ENCODE assay signal across 22 cellular contexts in the genomic region with DNA sequence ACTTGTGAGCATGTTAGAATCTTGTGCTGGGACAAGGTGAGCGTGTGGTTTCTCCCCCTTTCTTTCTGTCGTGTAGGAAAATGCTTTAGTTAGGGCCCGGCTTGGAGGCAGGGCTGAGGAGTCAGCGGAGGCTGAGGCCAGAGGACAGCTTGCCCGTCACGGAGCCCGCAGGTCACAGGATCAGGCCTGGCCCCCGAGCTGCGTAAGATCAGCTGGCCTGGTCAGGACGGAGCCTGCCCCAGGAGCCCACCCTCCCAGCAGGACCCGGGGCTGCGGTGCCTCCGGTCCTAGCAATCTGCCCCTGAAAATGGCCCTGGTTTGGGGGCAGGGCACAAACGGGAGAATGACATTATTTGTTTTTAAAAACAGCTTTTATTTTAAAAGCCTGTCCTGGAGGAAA. TPM values are rescaled to one million over a fixed set of nuclear protein-coding genes. Genes with fewer than 3 reads are reported as not detected.
DNase-seq lines count a peak whose midpoint lies in the region; ATAC-seq and TF ChIP-seq lines count a peak whose summit lies in the region.
"Had no signal": no experiment of that assay in that cellular context is flagged by ENCODE, and none has a peak within 500 bp of the region (broad histone marks: within the 10 kb centered on the region; RNA-seq: fewer than 3 reads in every experiment).

No MANE protein-coding gene starts in this region.

- H3K27ac ChIP-seq in caudate nucleus (ENCODE audit: low read depth, low read length) (peak overlapping the region; percentile 11), thoracic aorta (peak overlapping the region; percentile 95 to 97)

- H3K36me3 Mint-ChIP-seq in WTC11, result no peaks in the 10 kb centered on the region
- H3K36me3 Mint-ChIP-seq in nephron (ENCODE audit: low read depth), result no peaks in the 10 kb centered on the region
- H3K36me3 Mint-ChIP-seq in activated T-helper 17 cell treated with anti-CD3 and anti-CD28 coated beads, Interleukin-2, amount 50 U/mL, for 72 hours (ENCODE audit: low read depth), result no peaks in the 10 kb centered on the region

- ATAC-seq in WTC11, result no peak
- no peak for ATAC-seq in thoracic aorta (ENCODE audit: insufficient number of reproducible peaks, low FRiP score, low read depth)
- no peak for ATAC-seq in activated T-helper 17 cell treated with anti-CD3 and anti-CD28 coated beads, Interleukin-2, amount 50 U/mL, for 72 hours (replicated peaks)
- ATAC-seq in GM19324 (IDR thresholded peaks at IDR 0.05; ENCODE audit: low FRiP score, unreplicated experiment), result no peak
- ATAC-seq: GM12878, Panc1 had no signal

- H3K27me3 ChIP-seq in thoracic aorta (replicated peaks; ENCODE audit: insufficient read depth), result no peaks in the 10 kb centered on the region
- H3K27me3 ChIP-seq: BE2C had no signal

- no peaks in the 10 kb centered on the region for H3K4me1 Mint-ChIP-seq in WTC11
- peaks cover 37% of the 10 kb centered on the region for H3K4me1 Mint-ChIP-seq in nephron
- H3K4me1 Mint-ChIP-seq in activated T-helper 17 cell treated with anti-CD3 and anti-CD28 coated beads, Interleukin-2, amount 50 U/mL, for 72 hours, result no peaks in the 10 kb centered on the region

- H3K27ac Mint-ChIP-seq in WTC11, result peak overlapping the region; percentile 53; the same call in 1 of the 2 replicates
- H3K27ac Mint-ChIP-seq in nephron, result peak overlapping the region in 2 of 3 experiments; percentile 36 to 81
- H3K27ac Mint-ChIP-seq in activated T-helper 17 cell treated with anti-CD3 and anti-CD28 coated beads, Interleukin-2, amount 50 U/mL, for 72 hours, result no peak overlapping the region

- H3K4me1 ChIP-seq in thoracic aorta (ENCODE audit: control insufficient read depth in 1 of 2, low read depth in 2 of 2), result peaks cover 55 to 100% of the 10 kb centered on the region in 2 donors
- H3K4me1 ChIP-seq: BE2C had no signal

- DNase-seq in WTC11 (ENCODE audit: low spot score) (no peak), caudate nucleus (lab: John Stamatoyannopoulos, UW) (no peak), thoracic aorta (ENCODE audit: low spot score) (no peak), HCEC 1CT (no peak), midbrain (lab: John Stamatoyannopoulos, UW) (no peak)
- DNase-seq: BE2C, DMS79, GOT3, Karpas-422, MV-4-11, NCI-H1105 treated with DMSO at 0.1 percent for 48 hours, NCI-H2081, NCI-H2171, NCI-H345, NCI-H524, NCI-H82 had no signal

- H3K4me3 ChIP-seq in thoracic aorta, result no peak overlapping the region
- H3K4me3 ChIP-seq: GM12878 had no signal

- no peaks in the 10 kb centered on the region for H3K9me3 ChIP-seq in thoracic aorta
- H3K9me3 ChIP-seq: BE2C had no signal

- H3K4me3 Mint-ChIP-seq in WTC11 (no peak overlapping the region), nephron (no peak overlapping the region)
- no peak overlapping the region for H3K4me3 Mint-ChIP-seq in activated T-helper 17 cell treated with anti-CD3 and anti-CD28 coated beads, Interleukin-2, amount 50 U/mL, for 72 hours

- POLR2A ChIA-PET in WTC11 (lab: Charles Lee), result no interaction called here

- H3K9me3 Mint-ChIP-seq in WTC11, result no peaks in the 10 kb centered on the region
- H3K9me3 Mint-ChIP-seq in nephron, result no peaks in the 10 kb centered on the region
- H3K9me3 Mint-ChIP-seq in activated T-helper 17 cell treated with anti-CD3 and anti-CD28 coated beads, Interleukin-2, amount 50 U/mL, for 72 hours, result no peaks in the 10 kb centered on the region

- CTCF ChIA-PET in WTC11 (lab: Charles Lee), result interaction anchor here (0.9 to 1.7 kb wide), 2 partner anchors 59 to 163 kb away, joined by 3 to 6 read pairs; no protein-coding TSS in a partner anchor

- H3K36me3 ChIP-seq in thoracic aorta, result no peaks in the 10 kb centered on the region
- H3K36me3 ChIP-seq: BE2C had no signal

- H3K27me3 Mint-ChIP-seq in WTC11 (ENCODE audit: low read depth), result no peaks in the 10 kb centered on the region
- H3K27me3 Mint-ChIP-seq in nephron (ENCODE audit: low read depth), result peaks cover 50% of the 10 kb centered on the region
- H3K27me3 Mint-ChIP-seq in activated T-helper 17 cell treated with anti-CD3 and anti-CD28 coated beads, Interleukin-2, amount 50 U/mL, for 72 hours, result no peaks in the 10 kb centered on the region

- TF ChIP-seq CTCF in WTC11 (IDR thresholded peaks at IDR 0.05) (no peak), nephron (IDR thresholded peaks at IDR 0.05; ENCODE audit: unreplicated experiment in 3 of 3) (no peak), thoracic aorta (IDR thresholded peaks at IDR 0.05) (no peak)

TF ChIP-seq in WTC11, 78 proteins besides CTCF, POLR2A, EP300 and RAD21:
- TF ChIP-seq, protein P1, sequence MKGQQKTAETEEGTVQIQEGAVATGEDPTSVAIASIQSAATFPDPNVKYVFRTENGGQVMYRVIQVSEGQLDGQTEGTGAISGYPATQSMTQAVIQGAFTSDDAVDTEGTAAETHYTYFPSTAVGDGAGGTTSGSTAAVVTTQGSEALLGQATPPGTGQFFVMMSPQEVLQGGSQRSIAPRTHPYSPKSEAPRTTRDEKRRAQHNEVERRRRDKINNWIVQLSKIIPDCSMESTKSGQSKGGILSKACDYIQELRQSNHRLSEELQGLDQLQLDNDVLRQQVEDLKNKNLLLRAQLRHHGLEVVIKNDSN (CRISPR knock-in tag; IDR thresholded peaks at IDR 0.05), result no peak
- TF ChIP-seq RORB (CRISPR knock-in tag; IDR thresholded peaks at IDR 0.05), result no peak
- TF ChIP-seq, protein P2, sequence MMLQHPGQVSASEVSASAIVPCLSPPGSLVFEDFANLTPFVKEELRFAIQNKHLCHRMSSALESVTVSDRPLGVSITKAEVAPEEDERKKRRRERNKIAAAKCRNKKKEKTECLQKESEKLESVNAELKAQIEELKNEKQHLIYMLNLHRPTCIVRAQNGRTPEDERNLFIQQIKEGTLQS (CRISPR knock-in tag; conservative IDR thresholded peaks at IDR 0.05), result no peak
- TF ChIP-seq, protein P3, sequence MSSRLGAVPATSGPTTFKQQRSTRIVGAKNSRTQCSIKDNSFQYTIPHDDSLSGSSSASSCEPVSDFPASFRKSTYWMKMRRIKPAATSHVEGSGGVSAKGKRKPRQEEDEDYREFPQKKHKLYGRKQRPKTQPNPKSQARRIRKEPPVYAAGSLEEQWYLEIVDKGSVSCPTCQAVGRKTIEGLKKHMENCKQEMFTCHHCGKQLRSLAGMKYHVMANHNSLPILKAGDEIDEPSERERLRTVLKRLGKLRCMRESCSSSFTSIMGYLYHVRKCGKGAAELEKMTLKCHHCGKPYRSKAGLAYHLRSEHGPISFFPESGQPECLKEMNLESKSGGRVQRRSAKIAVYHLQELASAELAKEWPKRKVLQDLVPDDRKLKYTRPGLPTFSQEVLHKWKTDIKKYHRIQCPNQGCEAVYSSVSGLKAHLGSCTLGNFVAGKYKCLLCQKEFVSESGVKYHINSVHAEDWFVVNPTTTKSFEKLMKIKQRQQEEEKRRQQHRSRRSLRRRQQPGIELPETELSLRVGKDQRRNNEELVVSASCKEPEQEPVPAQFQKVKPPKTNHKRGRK (CRISPR knock-in tag; IDR thresholded peaks at IDR 0.05; ENCODE audit: borderline replicate concordance), result no peak
- TF ChIP-seq ATF1 (CRISPR knock-in tag; IDR thresholded peaks at IDR 0.05), result no peak
- no peak for TF ChIP-seq ZNF423 (CRISPR knock-in tag; IDR thresholded peaks at IDR 0.05)
- TF ChIP-seq GRHL2 (CRISPR knock-in tag; IDR thresholded peaks at IDR 0.05; ENCODE audit: insufficient replicate concordance, severe bottlenecking), result no peak
- TF ChIP-seq NR3C1 (CRISPR knock-in tag; conservative IDR thresholded peaks at IDR 0.05; ENCODE audit: low read depth), result no peak
- no peak for TF ChIP-seq ELF4 (CRISPR knock-in tag; IDR thresholded peaks at IDR 0.05; ENCODE audit: low read depth)
- no peak for TF ChIP-seq TEAD4 (CRISPR knock-in tag; IDR thresholded peaks at IDR 0.05)
- no peak for TF ChIP-seq KAT7 (CRISPR knock-in tag; IDR thresholded peaks at IDR 0.05; ENCODE audit: borderline replicate concordance)
- TF ChIP-seq ZNF317 (CRISPR knock-in tag; IDR thresholded peaks at IDR 0.05; ENCODE audit: borderline replicate concordance, low read depth), result no peak
- TF ChIP-seq, protein P4, sequence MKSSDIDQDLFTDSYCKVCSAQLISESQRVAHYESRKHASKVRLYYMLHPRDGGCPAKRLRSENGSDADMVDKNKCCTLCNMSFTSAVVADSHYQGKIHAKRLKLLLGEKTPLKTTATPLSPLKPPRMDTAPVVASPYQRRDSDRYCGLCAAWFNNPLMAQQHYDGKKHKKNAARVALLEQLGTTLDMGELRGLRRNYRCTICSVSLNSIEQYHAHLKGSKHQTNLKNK (CRISPR knock-in tag; IDR thresholded peaks at IDR 0.05), result no peak
- TF ChIP-seq, protein P5, sequence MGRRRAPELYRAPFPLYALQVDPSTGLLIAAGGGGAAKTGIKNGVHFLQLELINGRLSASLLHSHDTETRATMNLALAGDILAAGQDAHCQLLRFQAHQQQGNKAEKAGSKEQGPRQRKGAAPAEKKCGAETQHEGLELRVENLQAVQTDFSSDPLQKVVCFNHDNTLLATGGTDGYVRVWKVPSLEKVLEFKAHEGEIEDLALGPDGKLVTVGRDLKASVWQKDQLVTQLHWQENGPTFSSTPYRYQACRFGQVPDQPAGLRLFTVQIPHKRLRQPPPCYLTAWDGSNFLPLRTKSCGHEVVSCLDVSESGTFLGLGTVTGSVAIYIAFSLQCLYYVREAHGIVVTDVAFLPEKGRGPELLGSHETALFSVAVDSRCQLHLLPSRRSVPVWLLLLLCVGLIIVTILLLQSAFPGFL (CRISPR knock-in tag; IDR thresholded peaks at IDR 0.05; ENCODE audit: borderline replicate concordance), result no peak
TF ChIP-seq in WTC11: peak in this region for 0.

RNA-seq across cellular contexts. Expression of a gene that starts 52.0 kb away (rescaled TPM):
- 1.1 to 1.6 TPM (median 1.3 TPM) in 3 replicates for total RNA-seq in WTC11 (2021)
- total RNA-seq in thoracic aorta, result 10 to 100 TPM; 68.9 to 85.4 TPM
- not detected for total RNA-seq in activated T-helper 17 cell treated with anti-CD3 and anti-CD28 coated beads, Interleukin-2, amount 50 U/mL, for 72 hours
- total RNA-seq: M059J had no signal

Comparison
In these comparisons a context has a peak if more than half of its experiments do, and no peak if none do; other contexts are left out.
1. RNA of a gene that starts 52.0 kb away (total RNA-seq): 68.9 to 85.4 TPM in thoracic aorta; 1.1 to 1.6 TPM in WTC11 and not detected in activated T-helper 17 cell treated with anti-CD3 and anti-CD28 coated beads, Interleukin-2, amount 50 U/mL, for 72 hours; every median in the first group is over 10 times any median in the second.